In genomic region chr7:26525413-26526287, GRCh38 we compare ENCODE assay signal across 19 cellular contexts.
DNase-seq lines count a peak whose midpoint lies in the region; ATAC-seq and TF ChIP-seq lines count a peak whose summit lies in the region.
"Had no signal": no experiment of that assay in that cellular context is flagged by ENCODE, and none has a peak within 500 bp of the region (broad histone marks: within the 10 kb centered on the region; RNA-seq: fewer than 3 reads in every experiment).

No MANE protein-coding gene starts in this region.

- H4K91ac ChIP-seq in mesenchymal stem cell (ENCODE audit: low read length): peak overlapping the region; percentile 56

- CTCF ChIA-PET in HEK293T (lab: Yijun Ruan, JAX): no interaction called here

- no peak overlapping the region for H3K23ac ChIP-seq in mesenchymal stem cell (ENCODE audit: low read length in 2 of 2)

- H2BK15ac ChIP-seq in mesenchymal stem cell (ENCODE audit: low read depth, poor library complexity, severe bottlenecking): no peak overlapping the region

- no peak overlapping the region for H2BK5ac ChIP-seq in mesenchymal stem cell (ENCODE audit: low read depth, low read length, poor library complexity, severe bottlenecking)

- no peaks in the 10 kb centered on the region for H3K9me3 ChIP-seq in mesenchymal stem cell (ENCODE audit: control insufficient read depth, low read length)
- H3K9me3 ChIP-seq: BLaER1, body of pancreas, esophagus muscularis mucosa, neutrophil, right lobe of liver, SJCRH30, testis had no signal

- no peak overlapping the region for H3K4me2 ChIP-seq in mesenchymal stem cell (ENCODE audit: low read length, poor library complexity, severe bottlenecking)
- H3K4me2 ChIP-seq: BLaER1 had no signal

- H3K18ac ChIP-seq in mesenchymal stem cell (ENCODE audit: low read depth in 1 of 2, low read length in 2 of 2): no peak overlapping the region

- H3K9ac ChIP-seq in mesenchymal stem cell (ENCODE audit: low read length): no peak overlapping the region
- H3K9ac ChIP-seq: BLaER1, GM23248 had no signal

- WGBS in mesenchymal stem cell: 57% methylated on average over 17 of the region's 17 CpGs

- POLR2A ChIA-PET in HEK293T (lab: Yijun Ruan, JAX): no interaction called here

- peaks cover 6 to 13% of the 10 kb centered on the region in 2 experiments for H3K27me3 ChIP-seq in mesenchymal stem cell (ENCODE audit: control insufficient read depth in 1 of 2, insufficient read depth in 1 of 2, low read length in 2 of 2)
- H3K27me3 ChIP-seq: BLaER1, body of pancreas, right lobe of liver, testis had no signal

- no peak overlapping the region for H3K4me3 ChIP-seq in mesenchymal stem cell (ENCODE audit: insufficient read depth in 1 of 2, low read depth in 1 of 2, low read length in 2 of 2)
- H3K4me3 ChIP-seq: BLaER1, body of pancreas, esophagus muscularis mucosa, GM23248, right lobe of liver, SJCRH30, testis had no signal

- H2AK5ac ChIP-seq in mesenchymal stem cell (ENCODE audit: low read length, severe bottlenecking): no peak overlapping the region

- no peak overlapping the region for H4K8ac ChIP-seq in mesenchymal stem cell (ENCODE audit: low read length)

- no peak for ATAC-seq in HG02759 (IDR thresholded peaks at IDR 0.05; ENCODE audit: unreplicated experiment)
- ATAC-seq: body of pancreas, right lobe of liver had no signal

- no peak overlapping the region for H2BK12ac ChIP-seq in mesenchymal stem cell (ENCODE audit: low read length in 2 of 2)

- no peak overlapping the region for H2BK120ac ChIP-seq in mesenchymal stem cell (ENCODE audit: low read depth, low read length)

- no peak overlapping the region for H3K4ac ChIP-seq in mesenchymal stem cell (ENCODE audit: low read depth in 1 of 2, low read length in 2 of 2)

- no peaks in the 10 kb centered on the region for H3K79me1 ChIP-seq in mesenchymal stem cell (replicated peaks; ENCODE audit: low read length, poor library complexity, severe bottlenecking)

- DNase-seq in HEK293T (ENCODE audit: extremely low spot score) (peak; percentile 27), NCI-H2029 treated with DMSO at 0.1 percent for 48 hours (lab: John Stamatoyannopoulos, UW) (peak; percentile 46), NOMO-1 (lab: John Stamatoyannopoulos, UW; ENCODE audit: unreplicated experiment in 2 of 2) (peak; percentile 63 to 86), mesenchymal stem cell (no peak), kidney tubule cell (ENCODE audit: low spot score) (no peak), Ammon's horn (ENCODE audit: low spot score) (no peak), DMS 273 (lab: John Stamatoyannopoulos, UW; ENCODE audit: unreplicated experiment) (no peak)
- DNase-seq: activated CD4-positive, alpha-beta T cell treated with anti-CD3 and anti-CD28 coated beads for 4 hours; activated naive CD4-positive, alpha-beta T cell treated with anti-CD3 and anti-CD28 coated beads, Interleukin-2, amount 50 U/mL, for 16 hours; body of pancreas; GM23248; head of caudate nucleus; right lobe of liver; SJCRH30; testis had no signal

- H3K4me1 ChIP-seq in mesenchymal stem cell (ENCODE audit: control insufficient read depth, insufficient read depth, low read depth, low read length): no peaks in the 10 kb centered on the region
- H3K4me1 ChIP-seq: BLaER1, body of pancreas, SJCRH30, testis had no signal

- no peaks in the 10 kb centered on the region for H3K36me3 ChIP-seq in mesenchymal stem cell (ENCODE audit: control insufficient read depth in 1 of 2, insufficient read depth in 2 of 2, low read depth in 1 of 2, low read length in 2 of 2)
- H3K36me3 ChIP-seq: BLaER1, esophagus muscularis mucosa, neutrophil, right lobe of liver, SJCRH30 had no signal

- no peak overlapping the region for H3K14ac ChIP-seq in mesenchymal stem cell (ENCODE audit: low read length in 2 of 2)

- no peak overlapping the region for H3K27ac ChIP-seq in mesenchymal stem cell (ENCODE audit: low read length, poor library complexity, severe bottlenecking)
- H3K27ac ChIP-seq: BLaER1, body of pancreas, esophagus muscularis mucosa, GM23248, neutrophil, right lobe of liver, SJCRH30, testis had no signal

- H2AFZ ChIP-seq in mesenchymal stem cell (ENCODE audit: low read depth, low read length): no peak overlapping the region
- H2AFZ ChIP-seq: GM23248 had no signal

TF ChIP-seq in HEK293T, 16 proteins besides CTCF, POLR2A, EP300 and RAD21:
- no peak for TF ChIP-seq SUZ12 (IDR thresholded peaks at IDR 0.05)
- no peak for TF ChIP-seq LEF1 (IDR thresholded peaks at IDR 0.05; ENCODE audit: borderline replicate concordance)
- TF ChIP-seq L3MBTL2 (conservative IDR thresholded peaks at IDR 0.05): 0 out of 2 replicates have a peak, but pooled peaks have one; percentile 12
- peak; percentile 50; the same call in 1 of the 2 replicates for TF ChIP-seq CTBP1 (IDR thresholded peaks at IDR 0.05; ENCODE audit: borderline replicate concordance)
- TF ChIP-seq NFRKB (IDR thresholded peaks at IDR 0.05): no peak
- no peak for TF ChIP-seq BHLHE40 (IDR thresholded peaks at IDR 0.05; ENCODE audit: borderline replicate concordance)
- TF ChIP-seq, protein P1, sequence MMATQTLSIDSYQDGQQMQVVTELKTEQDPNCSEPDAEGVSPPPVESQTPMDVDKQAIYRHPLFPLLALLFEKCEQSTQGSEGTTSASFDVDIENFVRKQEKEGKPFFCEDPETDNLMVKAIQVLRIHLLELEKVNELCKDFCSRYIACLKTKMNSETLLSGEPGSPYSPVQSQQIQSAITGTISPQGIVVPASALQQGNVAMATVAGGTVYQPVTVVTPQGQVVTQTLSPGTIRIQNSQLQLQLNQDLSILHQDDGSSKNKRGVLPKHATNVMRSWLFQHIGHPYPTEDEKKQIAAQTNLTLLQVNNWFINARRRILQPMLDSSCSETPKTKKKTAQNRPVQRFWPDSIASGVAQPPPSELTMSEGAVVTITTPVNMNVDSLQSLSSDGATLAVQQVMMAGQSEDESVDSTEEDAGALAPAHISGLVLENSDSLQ (IDR thresholded peaks at IDR 0.05): peak; percentile 94
- no peak for TF ChIP-seq ELF4 (IDR thresholded peaks at IDR 0.05)
- TF ChIP-seq HDGF (IDR thresholded peaks at IDR 0.05; ENCODE audit: borderline replicate concordance): no peak
- no peak for TF ChIP-seq ARNT (IDR thresholded peaks at IDR 0.05)
- TF ChIP-seq FOXA1 (IDR thresholded peaks at IDR 0.05): peak; percentile 32; the same call in 1 of the 2 replicates
- TF ChIP-seq FOXK2 (IDR thresholded peaks at IDR 0.05): no peak
- TF ChIP-seq TARDBP (IDR thresholded peaks at IDR 0.05): no peak
- no peak for TF ChIP-seq SP1 (IDR thresholded peaks at IDR 0.05)
- no peak for TF ChIP-seq ZNF384 (IDR thresholded peaks at IDR 0.05)
- no peak for TF ChIP-seq FOXM1 (IDR thresholded peaks at IDR 0.05; ENCODE audit: borderline replicate concordance)
TF ChIP-seq in HEK293T: peak in this region for 4.

Comparison
In these comparisons a context has a peak if more than half of its experiments do, and no peak if none do; other contexts are left out.
1. DNase-seq: peak in HEK293T (single experiment), NCI-H2029 treated with DMSO at 0.1 percent for 48 hours (single experiment) and NOMO-1 (2 of 2); none in mesenchymal stem cell (single experiment), kidney tubule cell (single experiment), Ammon's horn (single experiment) and DMS 273 (single experiment).